ENCODE assay signal across 8 cellular contexts in the genomic region with DNA sequence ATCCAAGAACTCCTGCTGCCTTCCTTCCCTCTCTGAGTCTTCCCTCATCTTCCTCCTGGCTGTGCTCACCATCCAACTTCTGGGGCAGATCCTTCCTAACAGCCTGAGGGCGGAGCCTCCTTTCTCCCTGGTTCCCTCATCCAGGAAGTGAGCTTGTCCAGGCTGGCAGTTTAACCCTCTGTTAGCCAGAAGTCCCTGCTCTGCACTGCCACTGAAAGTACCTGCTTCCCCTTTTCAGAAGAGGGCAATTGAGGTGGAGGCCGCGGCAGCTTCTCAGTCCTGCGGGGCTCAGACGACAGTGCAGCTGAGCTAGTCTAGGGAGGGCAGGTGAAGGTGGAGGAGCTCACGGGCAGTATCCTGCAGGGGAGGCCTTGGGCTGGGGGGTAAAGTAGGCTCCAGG.
DNase-seq lines count a peak whose midpoint lies in the region; ATAC-seq and TF ChIP-seq lines count a peak whose summit lies in the region.

No MANE protein-coding gene starts in this region.

- H3K4me3 Mint-ChIP-seq in H9: no peak overlapping the region
- no peak overlapping the region for H3K4me3 Mint-ChIP-seq in activated CD8-positive, alpha-beta memory T cell treated with anti-CD3 and anti-CD28 coated beads, Interleukin-2, amount 10 ng/mL, durations not matched to agents 7 days and 5 days

- H3K27ac Mint-ChIP-seq in H9: no peak overlapping the region; a peak in 1 of 7 replicates
- no peak overlapping the region for H3K27ac Mint-ChIP-seq in activated CD8-positive, alpha-beta memory T cell treated with anti-CD3 and anti-CD28 coated beads, Interleukin-2, amount 10 ng/mL, durations not matched to agents 7 days and 5 days

- no peak overlapping the region for H3K27ac ChIP-seq in H9 (ENCODE audit: insufficient read length, low read depth, low read length)
- no peak overlapping the region for H3K27ac ChIP-seq in uterus
- H3K27ac ChIP-seq in transverse colon: no peak overlapping the region

- H2BK20ac ChIP-seq in H9 (ENCODE audit: low read depth, low read length, poor library complexity, severe bottlenecking): no peak overlapping the region

- H3K9me3 ChIP-seq in H9 (ENCODE audit: control insufficient read depth, low read depth, low read length) (no peaks in the 10 kb centered on the region), uterus (no peaks in the 10 kb centered on the region), transverse colon (no peaks in the 10 kb centered on the region)

- H3K9me3 Mint-ChIP-seq in H9: no peaks in the 10 kb centered on the region
- no peaks in the 10 kb centered on the region for H3K9me3 Mint-ChIP-seq in activated CD8-positive, alpha-beta memory T cell treated with anti-CD3 and anti-CD28 coated beads, Interleukin-2, amount 10 ng/mL, durations not matched to agents 7 days and 5 days (ENCODE audit: low read depth)

- H3K56ac ChIP-seq in H9 (ENCODE audit: insufficient read length, low read depth, low read length): no peak overlapping the region

- no peak overlapping the region for H3K4me2 ChIP-seq in H9 (ENCODE audit: insufficient read depth, insufficient read length, low read length)

- no peak overlapping the region for H2BK5ac ChIP-seq in H9 (ENCODE audit: insufficient read length, low read length)

- H3K36me3 ChIP-seq in uterus (no peaks in the 10 kb centered on the region), transverse colon (no peaks in the 10 kb centered on the region)

- H2BK120ac ChIP-seq in H9 (ENCODE audit: low read depth, low read length, poor library complexity, severe bottlenecking): no peak overlapping the region

- H3K27me3 Mint-ChIP-seq in H9 (ENCODE audit: low read depth): peaks cover 2% of the 10 kb centered on the region
- peaks cover 48% of the 10 kb centered on the region for H3K27me3 Mint-ChIP-seq in activated CD8-positive, alpha-beta memory T cell treated with anti-CD3 and anti-CD28 coated beads, Interleukin-2, amount 10 ng/mL, durations not matched to agents 7 days and 5 days

- no peak overlapping the region for H2AFZ ChIP-seq in H9 (ENCODE audit: low read length)

- H3K14ac ChIP-seq in H9 (ENCODE audit: insufficient read depth, low read length): peak overlapping the region; percentile 63; the same call in 1 of the 2 replicates

- no peaks in the 10 kb centered on the region for H3K79me2 ChIP-seq in H9 (ENCODE audit: insufficient read depth, low read length)

- H3K4ac ChIP-seq in H9 (ENCODE audit: low read depth, low read length): no peak overlapping the region

- H3K27me3 ChIP-seq in H9 (ENCODE audit: insufficient read depth, low read length) (no peaks in the 10 kb centered on the region), uterus (no peaks in the 10 kb centered on the region), transverse colon (no peaks in the 10 kb centered on the region)

- no peaks in the 10 kb centered on the region; a peak in 1 of 7 replicates for H3K36me3 Mint-ChIP-seq in H9 (ENCODE audit: insufficient read depth in 1 of 3, low read depth in 3 of 3)
- no peaks in the 10 kb centered on the region for H3K36me3 Mint-ChIP-seq in activated CD8-positive, alpha-beta memory T cell treated with anti-CD3 and anti-CD28 coated beads, Interleukin-2, amount 10 ng/mL, durations not matched to agents 7 days and 5 days

- H2BK12ac ChIP-seq in H9 (ENCODE audit: insufficient read length, low read depth, low read length): no peak overlapping the region

- H3K4me1 ChIP-seq in H9 (ENCODE audit: insufficient read depth, low read length): no peaks in the 10 kb centered on the region
- peaks cover 0 to 4% of the 10 kb centered on the region in 2 donors for H3K4me1 ChIP-seq in uterus
- peaks cover 0 to 3% (median 0%) of the 10 kb centered on the region in 4 donors for H3K4me1 ChIP-seq in transverse colon

- H3K4me1 Mint-ChIP-seq in H9: peaks cover 24 to 30% of the 10 kb centered on the region in 2 experiments
- H3K4me1 Mint-ChIP-seq in activated CD8-positive, alpha-beta memory T cell treated with anti-CD3 and anti-CD28 coated beads, Interleukin-2, amount 10 ng/mL, durations not matched to agents 7 days and 5 days: peaks cover 7% of the 10 kb centered on the region

- CTCF ChIA-PET in activated CD8-positive, alpha-beta memory T cell treated with anti-CD3 and anti-CD28 coated beads, Interleukin-2, amount 10 ng/mL, durations not matched to agents 7 days and 5 days (lab: Charles Lee): no interaction called here

- no peak overlapping the region for H3K18ac ChIP-seq in H9 (ENCODE audit: insufficient read length, low read depth, low read length)

- no peak overlapping the region for H4K5ac ChIP-seq in H9 (ENCODE audit: insufficient read length, low read depth, low read length)

- H3K23me2 ChIP-seq in H9 (ENCODE audit: insufficient read length, low read depth, low read length, poor library complexity, severe bottlenecking): no peaks in the 10 kb centered on the region

- no peak for TF ChIP-seq CTCF in H9 (conservative IDR thresholded peaks at IDR 0.05)
- no peak for TF ChIP-seq CTCF in NB4 (IDR thresholded peaks at IDR 0.05; ENCODE audit: low read depth, low read length)
- TF ChIP-seq CTCF in uterus (IDR thresholded peaks at IDR 0.05): no peak
- TF ChIP-seq CTCF in transverse colon (IDR thresholded peaks at IDR 0.05): no peak

- H2BK15ac ChIP-seq in H9 (ENCODE audit: low read depth, low read length): no peak overlapping the region

- H3K23ac ChIP-seq in H9 (ENCODE audit: insufficient read length, low read depth, low read length): no peak overlapping the region

- TF ChIP-seq POLR2A in NB4 (IDR thresholded peaks at IDR 0.05; ENCODE audit: extremely low read depth, insufficient read length) (no peak), uterus (IDR thresholded peaks at IDR 0.05) (no peak), transverse colon (IDR thresholded peaks at IDR 0.05) (no peak)

- intact Hi-C loops in uterus (cut with DNase I; ENCODE audit: low total_unique reads): no loop called here
- intact Hi-C loops in transverse colon (cut with DNase I; ENCODE audit: low total_unique reads): no loop called here

- no peak overlapping the region for H3K9ac ChIP-seq in H9 (ENCODE audit: extremely low read depth, insufficient read length, low read length)

- H4K91ac ChIP-seq in H9 (ENCODE audit: insufficient read length, low read depth, low read length): no peak overlapping the region

- no peak overlapping the region for H3T11ph ChIP-seq in H9 (ENCODE audit: low read length)

- in situ Hi-C loops in transverse colon (cut with MboI; ENCODE audit: low pct_ligation_motif_present in 1 of 4, low pct_unique_long_range_greater_than_20kb in 1 of 4, low sequenced_read_pairs in 3 of 4): no loop called here

- H3K79me1 ChIP-seq in H9 (ENCODE audit: insufficient read depth, low read depth, low read length, poor library complexity, severe bottlenecking): no peaks in the 10 kb centered on the region

- no peak overlapping the region for H2AK5ac ChIP-seq in H9 (ENCODE audit: insufficient read length, low read length)

- TF ChIP-seq EP300 in transverse colon (IDR thresholded peaks at IDR 0.05; ENCODE audit: low read depth): no peak

- H4K20me1 ChIP-seq in H9 (ENCODE audit: control insufficient read depth, insufficient read depth, insufficient read length): peaks cover 4% of the 10 kb centered on the region

- WGBS in H9 (ENCODE audit: extremely low coverage, insufficient read length, low lambda C conversion rate): no CpG with 5 or more reads among the region's 6 CpGs
- 51% methylated on average over 6 of the region's 6 CpGs; no CpG with 5 or more reads in 1 of the 2 donors for WGBS in transverse colon (ENCODE audit: low coverage in 1 of 2), 2 donors

- no peak overlapping the region for H4K8ac ChIP-seq in H9 (replicated peaks; ENCODE audit: insufficient read length, low read depth, low read length)

- DNase-seq in H9 (peak; percentile 78), NB4 (ENCODE audit: low read depth) (peak; percentile 89), glomerular endothelial cell (ENCODE audit: extremely low read depth, low read depth, low spot score) (peak; percentile 14), Ammon's horn (ENCODE audit: low spot score) (no peak), uterus (no peak), transverse colon (no peak)
- DNase-seq in activated CD8-positive, alpha-beta memory T cell treated with anti-CD3 and anti-CD28 coated beads, Interleukin-2, amount 10 ng/mL, durations not matched to agents 7 days and 5 days: no peak

- peak; percentile 84 for ATAC-seq in GM18502 (IDR thresholded peaks at IDR 0.05; ENCODE audit: poor library complexity, unreplicated experiment)
- ATAC-seq in activated CD8-positive, alpha-beta memory T cell treated with anti-CD3 and anti-CD28 coated beads, Interleukin-2, amount 10 ng/mL, durations not matched to agents 7 days and 5 days: no peak

- H3K4me3 ChIP-seq in NB4 (ENCODE audit: low read depth, low read length) (peak overlapping the region; percentile 47), uterus (no peak overlapping the region), transverse colon (no peak overlapping the region)

Comparison
In these comparisons a context has a peak if more than half of its experiments do, and no peak if none do; other contexts are left out.
1. DNase-seq: peak in H9 (single experiment), NB4 (single experiment) and glomerular endothelial cell (single experiment); none in Ammon's horn (single experiment), uterus (0 of 2), transverse colon (single experiment) and activated CD8-positive, alpha-beta memory T cell treated with anti-CD3 and anti-CD28 coated beads, Interleukin-2, amount 10 ng/mL, durations not matched to agents 7 days and 5 days (single experiment).